ENCODE assay signal across 1 cellular context in the genomic region with DNA sequence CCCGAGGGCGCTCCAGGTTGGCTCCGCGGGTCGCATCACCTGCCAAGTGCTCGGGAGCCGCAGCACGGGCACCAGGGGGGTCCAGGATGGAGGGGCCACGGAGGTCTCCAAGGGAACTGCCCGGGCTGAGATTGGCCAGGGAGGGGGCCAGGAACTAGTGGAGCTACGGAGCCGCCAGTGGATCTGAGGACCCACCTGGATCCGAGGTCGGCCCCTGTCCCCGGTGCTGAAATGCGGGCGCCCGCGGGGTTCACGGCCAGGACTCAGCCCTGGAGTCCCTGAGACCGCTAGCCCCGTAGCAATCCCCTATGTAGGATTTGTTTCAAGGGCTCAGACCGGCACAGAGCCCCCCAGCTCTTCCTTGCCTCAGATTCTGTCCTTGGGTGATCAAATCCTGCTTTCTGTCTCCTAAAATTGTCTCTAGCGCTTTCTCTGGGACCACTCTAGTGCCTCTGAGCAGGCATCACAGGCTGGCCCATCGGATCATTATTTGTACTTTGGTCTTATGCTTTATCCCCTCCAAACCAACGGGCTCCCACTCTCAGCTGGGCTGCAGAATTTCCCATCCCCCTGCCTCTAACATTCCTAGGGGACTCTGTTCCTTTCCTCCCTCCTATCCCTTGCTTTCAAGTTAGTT.
TF ChIP-seq lines count a peak whose summit lies in the region.

No MANE protein-coding gene starts in this region.

TF ChIP-seq in HepG2, 621 proteins besides CTCF, POLR2A, EP300 and RAD21 (continued from another document and continues in another):
- no peak for TF ChIP-seq CREB1 (IDR thresholded peaks at IDR 0.05)
- no peak for TF ChIP-seq CREB1 (CRISPR knock-in tag; IDR thresholded peaks at IDR 0.05)
- TF ChIP-seq ZNF232 (CRISPR knock-in tag; IDR thresholded peaks at IDR 0.05; ENCODE audit: borderline replicate concordance): peak; percentile 49; the same call in 1 of the 2 replicates
- no peak for TF ChIP-seq ZNF383 (CRISPR knock-in tag; IDR thresholded peaks at IDR 0.05; ENCODE audit: borderline replicate concordance)
- no peak for TF ChIP-seq ZNF207 (IDR thresholded peaks at IDR 0.05; ENCODE audit: borderline replicate concordance)
- TF ChIP-seq ZNF260 (CRISPR knock-in tag; IDR thresholded peaks at IDR 0.05; ENCODE audit: borderline replicate concordance, low read depth): no peak
- TF ChIP-seq ZBTB42 (CRISPR knock-in tag; IDR thresholded peaks at IDR 0.05): no peak
- peak; percentile 26; the same call in 1 of the 2 replicates for TF ChIP-seq GABPB1 (CRISPR knock-in tag; IDR thresholded peaks at IDR 0.05)
- 0 out of 2 replicates have a peak, but pooled peaks have one; percentile 51 for TF ChIP-seq KLF6 (CRISPR knock-in tag; IDR thresholded peaks at IDR 0.05)
- TF ChIP-seq SALL1 (CRISPR knock-in tag; IDR thresholded peaks at IDR 0.05): peak; percentile 78
- no peak for TF ChIP-seq ZNF34 (CRISPR knock-in tag; IDR thresholded peaks at IDR 0.05; ENCODE audit: borderline replicate concordance)
- no peak for TF ChIP-seq MYNN (CRISPR knock-in tag; IDR thresholded peaks at IDR 0.05; ENCODE audit: low read depth)
- TF ChIP-seq ZNF607 (CRISPR knock-in tag; IDR thresholded peaks at IDR 0.05; ENCODE audit: borderline replicate concordance): 0 out of 2 replicates have a peak, but pooled peaks have one; percentile 34
- TF ChIP-seq PHF5A (CRISPR knock-in tag; IDR thresholded peaks at IDR 0.05; ENCODE audit: low read depth, unreplicated experiment): no peak
- TF ChIP-seq ZFP36 (IDR thresholded peaks at IDR 0.05; ENCODE audit: borderline replicate concordance, low read depth, low read length, partially characterized antibody): no peak
- TF ChIP-seq, protein P1, sequence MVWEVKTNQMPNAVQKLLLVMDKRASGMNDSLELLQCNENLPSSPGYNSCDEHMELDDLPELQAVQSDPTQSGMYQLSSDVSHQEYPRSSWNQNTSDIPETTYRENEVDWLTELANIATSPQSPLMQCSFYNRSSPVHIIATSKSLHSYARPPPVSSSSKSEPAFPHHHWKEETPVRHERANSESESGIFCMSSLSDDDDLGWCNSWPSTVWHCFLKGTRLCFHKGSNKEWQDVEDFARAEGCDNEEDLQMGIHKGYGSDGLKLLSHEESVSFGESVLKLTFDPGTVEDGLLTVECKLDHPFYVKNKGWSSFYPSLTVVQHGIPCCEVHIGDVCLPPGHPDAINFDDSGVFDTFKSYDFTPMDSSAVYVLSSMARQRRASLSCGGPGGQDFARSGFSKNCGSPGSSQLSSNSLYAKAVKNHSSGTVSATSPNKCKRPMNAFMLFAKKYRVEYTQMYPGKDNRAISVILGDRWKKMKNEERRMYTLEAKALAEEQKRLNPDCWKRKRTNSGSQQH (CRISPR knock-in tag; IDR thresholded peaks at IDR 0.05; ENCODE audit: low read depth): 0 out of 2 replicates have a peak, but pooled peaks have one; percentile 35
- 0 out of 2 replicates have a peak, but pooled peaks have one; percentile 14 for TF ChIP-seq PITX1 (CRISPR knock-in tag; IDR thresholded peaks at IDR 0.05)
- TF ChIP-seq, protein P2, sequence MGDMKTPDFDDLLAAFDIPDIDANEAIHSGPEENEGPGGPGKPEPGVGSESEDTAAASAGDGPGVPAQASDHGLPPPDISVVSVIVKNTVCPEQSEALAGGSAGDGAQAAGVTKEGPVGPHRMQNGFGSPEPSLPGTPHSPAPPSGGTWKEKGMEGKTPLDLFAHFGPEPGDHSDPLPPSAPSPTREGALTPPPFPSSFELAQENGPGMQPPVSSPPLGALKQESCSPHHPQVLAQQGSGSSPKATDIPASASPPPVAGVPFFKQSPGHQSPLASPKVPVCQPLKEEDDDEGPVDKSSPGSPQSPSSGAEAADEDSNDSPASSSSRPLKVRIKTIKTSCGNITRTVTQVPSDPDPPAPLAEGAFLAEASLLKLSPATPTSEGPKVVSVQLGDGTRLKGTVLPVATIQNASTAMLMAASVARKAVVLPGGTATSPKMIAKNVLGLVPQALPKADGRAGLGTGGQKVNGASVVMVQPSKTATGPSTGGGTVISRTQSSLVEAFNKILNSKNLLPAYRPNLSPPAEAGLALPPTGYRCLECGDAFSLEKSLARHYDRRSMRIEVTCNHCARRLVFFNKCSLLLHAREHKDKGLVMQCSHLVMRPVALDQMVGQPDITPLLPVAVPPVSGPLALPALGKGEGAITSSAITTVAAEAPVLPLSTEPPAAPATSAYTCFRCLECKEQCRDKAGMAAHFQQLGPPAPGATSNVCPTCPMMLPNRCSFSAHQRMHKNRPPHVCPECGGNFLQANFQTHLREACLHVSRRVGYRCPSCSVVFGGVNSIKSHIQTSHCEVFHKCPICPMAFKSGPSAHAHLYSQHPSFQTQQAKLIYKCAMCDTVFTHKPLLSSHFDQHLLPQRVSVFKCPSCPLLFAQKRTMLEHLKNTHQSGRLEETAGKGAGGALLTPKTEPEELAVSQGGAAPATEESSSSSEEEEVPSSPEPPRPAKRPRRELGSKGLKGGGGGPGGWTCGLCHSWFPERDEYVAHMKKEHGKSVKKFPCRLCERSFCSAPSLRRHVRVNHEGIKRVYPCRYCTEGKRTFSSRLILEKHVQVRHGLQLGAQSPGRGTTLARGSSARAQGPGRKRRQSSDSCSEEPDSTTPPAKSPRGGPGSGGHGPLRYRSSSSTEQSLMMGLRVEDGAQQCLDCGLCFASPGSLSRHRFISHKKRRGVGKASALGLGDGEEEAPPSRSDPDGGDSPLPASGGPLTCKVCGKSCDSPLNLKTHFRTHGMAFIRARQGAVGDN (CRISPR knock-in tag; IDR thresholded peaks at IDR 0.05): peak; percentile 46
- no peak for TF ChIP-seq SYNCRIP (IDR thresholded peaks at IDR 0.05; ENCODE audit: insufficient read depth, low read depth, low read length)
- no peak for TF ChIP-seq RELA (CRISPR knock-in tag; IDR thresholded peaks at IDR 0.05)
- peak; percentile 50; the same call in 1 of the 2 replicates for TF ChIP-seq ZNF75D (CRISPR knock-in tag; IDR thresholded peaks at IDR 0.05; ENCODE audit: borderline replicate concordance)
- 0 out of 2 replicates have a peak, but pooled peaks have one; percentile 27 for TF ChIP-seq ARNTL (CRISPR knock-in tag; IDR thresholded peaks at IDR 0.05)
- 0 out of 2 replicates have a peak, but pooled peaks have one; percentile 50 for TF ChIP-seq ZNF790 (CRISPR knock-in tag; IDR thresholded peaks at IDR 0.05; ENCODE audit: borderline replicate concordance)
- TF ChIP-seq, protein P3, sequence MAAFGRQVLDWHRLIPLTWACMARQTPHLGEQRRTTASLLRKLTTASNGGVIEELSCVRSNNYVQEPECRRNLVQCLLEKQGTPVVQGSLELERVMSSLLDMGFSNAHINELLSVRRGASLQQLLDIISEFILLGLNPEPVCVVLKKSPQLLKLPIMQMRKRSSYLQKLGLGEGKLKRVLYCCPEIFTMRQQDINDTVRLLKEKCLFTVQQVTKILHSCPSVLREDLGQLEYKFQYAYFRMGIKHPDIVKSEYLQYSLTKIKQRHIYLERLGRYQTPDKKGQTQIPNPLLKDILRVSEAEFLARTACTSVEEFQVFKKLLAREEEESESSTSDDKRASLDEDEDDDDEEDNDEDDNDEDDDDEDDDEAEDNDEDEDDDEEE (CRISPR knock-in tag; IDR thresholded peaks at IDR 0.05): 0 out of 2 replicates have a peak, but pooled peaks have one; percentile 25
- no peak; the same call in 1 of the 2 replicates for TF ChIP-seq ZBTB20 (CRISPR knock-in tag; IDR thresholded peaks at IDR 0.05; ENCODE audit: borderline replicate concordance, low read depth)
- TF ChIP-seq, protein P4, sequence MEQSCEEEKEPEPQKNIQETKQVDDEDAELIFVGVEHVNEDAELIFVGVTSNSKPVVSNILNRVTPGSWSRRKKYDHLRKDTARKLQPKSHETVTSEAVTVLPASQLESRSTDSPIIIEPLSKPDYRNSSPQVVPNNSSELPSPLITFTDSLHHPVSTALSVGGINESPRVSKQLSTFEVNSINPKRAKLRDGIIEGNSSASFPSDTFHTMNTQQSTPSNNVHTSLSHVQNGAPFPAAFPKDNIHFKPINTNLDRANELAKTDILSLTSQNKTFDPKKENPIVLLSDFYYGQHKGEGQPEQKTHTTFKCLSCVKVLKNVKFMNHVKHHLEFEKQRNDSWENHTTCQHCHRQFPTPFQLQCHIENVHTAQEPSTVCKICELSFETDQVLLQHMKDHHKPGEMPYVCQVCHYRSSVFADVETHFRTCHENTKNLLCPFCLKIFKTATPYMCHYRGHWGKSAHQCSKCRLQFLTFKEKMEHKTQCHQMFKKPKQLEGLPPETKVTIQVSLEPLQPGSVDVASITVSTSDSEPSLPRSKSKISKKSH (CRISPR knock-in tag; IDR thresholded peaks at IDR 0.05; ENCODE audit: borderline replicate concordance): 0 out of 2 replicates have a peak, but pooled peaks have one; percentile 27
- no peak for TF ChIP-seq BHLHE40 (IDR thresholded peaks at IDR 0.05; ENCODE audit: low read length)
- no peak for TF ChIP-seq ETV5 (CRISPR knock-in tag; IDR thresholded peaks at IDR 0.05; ENCODE audit: borderline replicate concordance)
- TF ChIP-seq, protein P5, sequence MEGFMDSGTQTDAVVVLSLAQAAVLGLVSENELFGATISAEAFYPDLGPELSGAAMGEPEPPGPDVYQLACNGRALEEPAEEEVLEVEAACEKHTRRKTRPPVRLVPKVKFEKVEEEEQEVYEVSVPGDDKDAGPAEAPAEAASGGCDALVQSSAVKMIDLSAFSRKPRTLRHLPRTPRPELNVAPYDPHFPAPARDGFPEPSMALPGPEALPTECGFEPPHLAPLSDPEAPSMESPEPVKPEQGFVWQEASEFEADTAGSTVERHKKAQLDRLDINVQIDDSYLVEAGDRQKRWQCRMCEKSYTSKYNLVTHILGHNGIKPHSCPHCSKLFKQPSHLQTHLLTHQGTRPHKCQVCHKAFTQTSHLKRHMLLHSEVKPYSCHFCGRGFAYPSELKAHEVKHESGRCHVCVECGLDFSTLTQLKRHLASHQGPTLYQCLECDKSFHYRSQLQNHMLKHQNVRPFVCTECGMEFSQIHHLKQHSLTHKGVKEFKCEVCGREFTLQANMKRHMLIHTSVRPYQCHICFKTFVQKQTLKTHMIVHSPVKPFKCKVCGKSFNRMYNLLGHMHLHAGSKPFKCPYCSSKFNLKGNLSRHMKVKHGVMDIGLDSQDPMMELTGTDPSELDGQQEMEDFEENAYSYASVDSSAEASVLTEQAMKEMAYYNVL (CRISPR knock-in tag; IDR thresholded peaks at IDR 0.05; ENCODE audit: borderline replicate concordance): no peak
- TF ChIP-seq ZNF382 (CRISPR knock-in tag; IDR thresholded peaks at IDR 0.05; ENCODE audit: borderline replicate concordance): no peak
- TF ChIP-seq, protein P6, sequence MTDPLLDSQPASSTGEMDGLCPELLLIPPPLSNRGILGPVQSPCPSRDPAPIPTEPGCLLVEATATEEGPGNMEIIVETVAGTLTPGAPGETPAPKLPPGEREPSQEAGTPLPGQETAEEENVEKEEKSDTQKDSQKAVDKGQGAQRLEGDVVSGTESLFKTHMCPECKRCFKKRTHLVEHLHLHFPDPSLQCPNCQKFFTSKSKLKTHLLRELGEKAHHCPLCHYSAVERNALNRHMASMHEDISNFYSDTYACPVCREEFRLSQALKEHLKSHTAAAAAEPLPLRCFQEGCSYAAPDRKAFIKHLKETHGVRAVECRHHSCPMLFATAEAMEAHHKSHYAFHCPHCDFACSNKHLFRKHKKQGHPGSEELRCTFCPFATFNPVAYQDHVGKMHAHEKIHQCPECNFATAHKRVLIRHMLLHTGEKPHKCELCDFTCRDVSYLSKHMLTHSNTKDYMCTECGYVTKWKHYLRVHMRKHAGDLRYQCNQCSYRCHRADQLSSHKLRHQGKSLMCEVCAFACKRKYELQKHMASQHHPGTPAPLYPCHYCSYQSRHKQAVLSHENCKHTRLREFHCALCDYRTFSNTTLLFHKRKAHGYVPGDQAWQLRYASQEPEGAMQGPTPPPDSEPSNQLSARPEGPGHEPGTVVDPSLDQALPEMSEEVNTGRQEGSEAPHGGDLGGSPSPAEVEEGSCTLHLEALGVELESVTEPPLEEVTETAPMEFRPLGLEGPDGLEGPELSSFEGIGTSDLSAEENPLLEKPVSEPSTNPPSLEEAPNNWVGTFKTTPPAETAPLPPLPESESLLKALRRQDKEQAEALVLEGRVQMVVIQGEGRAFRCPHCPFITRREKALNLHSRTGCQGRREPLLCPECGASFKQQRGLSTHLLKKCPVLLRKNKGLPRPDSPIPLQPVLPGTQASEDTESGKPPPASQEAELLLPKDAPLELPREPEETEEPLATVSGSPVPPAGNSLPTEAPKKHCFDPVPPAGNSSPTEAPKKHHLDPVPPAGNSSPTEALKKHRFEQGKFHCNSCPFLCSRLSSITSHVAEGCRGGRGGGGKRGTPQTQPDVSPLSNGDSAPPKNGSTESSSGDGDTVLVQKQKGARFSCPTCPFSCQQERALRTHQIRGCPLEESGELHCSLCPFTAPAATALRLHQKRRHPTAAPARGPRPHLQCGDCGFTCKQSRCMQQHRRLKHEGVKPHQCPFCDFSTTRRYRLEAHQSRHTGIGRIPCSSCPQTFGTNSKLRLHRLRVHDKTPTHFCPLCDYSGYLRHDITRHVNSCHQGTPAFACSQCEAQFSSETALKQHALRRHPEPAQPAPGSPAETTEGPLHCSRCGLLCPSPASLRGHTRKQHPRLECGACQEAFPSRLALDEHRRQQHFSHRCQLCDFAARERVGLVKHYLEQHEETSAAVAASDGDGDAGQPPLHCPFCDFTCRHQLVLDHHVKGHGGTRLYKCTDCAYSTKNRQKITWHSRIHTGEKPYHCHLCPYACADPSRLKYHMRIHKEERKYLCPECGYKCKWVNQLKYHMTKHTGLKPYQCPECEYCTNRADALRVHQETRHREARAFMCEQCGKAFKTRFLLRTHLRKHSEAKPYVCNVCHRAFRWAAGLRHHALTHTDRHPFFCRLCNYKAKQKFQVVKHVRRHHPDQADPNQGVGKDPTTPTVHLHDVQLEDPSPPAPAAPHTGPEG (CRISPR knock-in tag; IDR thresholded peaks at IDR 0.05): 0 out of 2 replicates have a peak, but pooled peaks have one; percentile 30
- no peak for TF ChIP-seq ZNF530 (CRISPR knock-in tag; IDR thresholded peaks at IDR 0.05; ENCODE audit: low read depth)
- TF ChIP-seq ATF1 (CRISPR knock-in tag; IDR thresholded peaks at IDR 0.05): no peak
- TF ChIP-seq ZMYM4 (CRISPR knock-in tag; IDR thresholded peaks at IDR 0.05): no peak
- no peak for TF ChIP-seq ZKSCAN1 (IDR thresholded peaks at IDR 0.05; ENCODE audit: low read length)
